Comparison of ENCODE assay signal across 29 cellular contexts in genomic region chr18:53544926-53545325, GRCh38.
"Had no signal": no experiment of that assay in that cellular context is flagged by ENCODE, and none has a peak within 500 bp of the region (broad histone marks: within the 10 kb centered on the region; RNA-seq: fewer than 3 reads in every experiment).

No MANE protein-coding gene starts in this region.

- H3K4me2 ChIP-seq: KMS-11 had no signal

- DNase-seq: activated CD4-positive, alpha-beta memory T cell treated with anti-CD3 and anti-CD28 coated beads for 36 hours; activated CD4-positive, alpha-beta T cell treated with anti-CD3 and anti-CD28 coated beads, Interleukin-2, amount 10 ng/mL, durations not matched to agents 7 days and 5 days; activated CD4-positive, CD25-positive, alpha-beta regulatory T cell; activated CD8-positive, alpha-beta memory T cell treated with anti-CD3 and anti-CD28 coated beads for 24 hours; activated gamma-delta T cell; activated naive CD4-positive, alpha-beta T cell treated with anti-CD3 and anti-CD28 coated beads, Interleukin-2, amount 10 ng/mL, durations not matched to agents 7 days and 5 days; activated T-cell treated with anti-CD3 and anti-CD28 coated beads, Interleukin-2, amount 50 U/mL, for 48 hours; amniotic stem cell; body of pancreas; central memory CD4-positive, alpha-beta T cell; MG63; MV-4-11; NCI-H1105 treated with DMSO at 0.1 percent for 48 hours; NCI-H1436 treated with DMSO at 0.1 percent for 48 hours; NCI-H187; NCI-H2081 treated with DMSO at 0.1 percent for 48 hours; NCI-H446; NCI-H524; NCI-H774; NK-92 treated with Interleukin-12 subunit alpha and Interleukin-12 subunit beta, amount 100 ng/mL, for 24 hours; PC-3; SHP77; T-cell; T-helper 2 cell; T1000 had no signal

- H3K9me3 ChIP-seq: ascending aorta, body of pancreas, MG63, SJSA1 had no signal

- H3K4me1 ChIP-seq: ascending aorta, body of pancreas, SJSA1 had no signal

- H3K36me3 Mint-ChIP-seq: activated CD4-positive, alpha-beta memory T cell treated with anti-CD3 and anti-CD28 coated beads for 36 hours; activated naive CD4-positive, alpha-beta T cell treated with anti-CD3 and anti-CD28 coated beads, Interleukin-2, amount 10 ng/mL, durations not matched to agents 7 days and 5 days; T-cell had no signal

- ATAC-seq: activated T-helper 17 cell treated with anti-CD3 and anti-CD28 coated beads, Interleukin-2, amount 50 U/mL, for 72 hours; body of pancreas; PC-3; T-cell had no signal

- H3K4me1 Mint-ChIP-seq: activated CD4-positive, alpha-beta T cell treated with anti-CD3 and anti-CD28 coated beads, Interleukin-2, amount 10 ng/mL, durations not matched to agents 7 days and 5 days; activated naive CD4-positive, alpha-beta T cell treated with anti-CD3 and anti-CD28 coated beads, Interleukin-2, amount 10 ng/mL, durations not matched to agents 7 days and 5 days; activated T-helper 17 cell treated with anti-CD3 and anti-CD28 coated beads, Interleukin-2, amount 50 U/mL, for 72 hours; T-cell had no signal

- H3K27me3 ChIP-seq: ascending aorta, body of pancreas, MG63, SJSA1 had no signal

- H3K9me3 Mint-ChIP-seq: activated CD4-positive, alpha-beta memory T cell treated with anti-CD3 and anti-CD28 coated beads for 36 hours; activated CD4-positive, alpha-beta T cell treated with anti-CD3 and anti-CD28 coated beads, Interleukin-2, amount 10 ng/mL, durations not matched to agents 7 days and 5 days; activated T-helper 17 cell treated with anti-CD3 and anti-CD28 coated beads, Interleukin-2, amount 50 U/mL, for 72 hours had no signal

- H3K36me3 ChIP-seq: ascending aorta, MG63, SJSA1 had no signal

- H3K4me3 Mint-ChIP-seq: activated CD4-positive, alpha-beta memory T cell treated with anti-CD3 and anti-CD28 coated beads for 36 hours; activated CD4-positive, alpha-beta T cell treated with anti-CD3 and anti-CD28 coated beads, Interleukin-2, amount 10 ng/mL, durations not matched to agents 7 days and 5 days; activated naive CD4-positive, alpha-beta T cell treated with anti-CD3 and anti-CD28 coated beads, Interleukin-2, amount 10 ng/mL, durations not matched to agents 7 days and 5 days; activated T-helper 17 cell treated with anti-CD3 and anti-CD28 coated beads, Interleukin-2, amount 50 U/mL, for 72 hours; T-cell had no signal

- H3K27me3 Mint-ChIP-seq: activated CD4-positive, alpha-beta memory T cell treated with anti-CD3 and anti-CD28 coated beads for 36 hours; activated CD4-positive, alpha-beta T cell treated with anti-CD3 and anti-CD28 coated beads, Interleukin-2, amount 10 ng/mL, durations not matched to agents 7 days and 5 days; activated naive CD4-positive, alpha-beta T cell treated with anti-CD3 and anti-CD28 coated beads, Interleukin-2, amount 10 ng/mL, durations not matched to agents 7 days and 5 days; activated T-helper 17 cell treated with anti-CD3 and anti-CD28 coated beads, Interleukin-2, amount 50 U/mL, for 72 hours; T-cell had no signal

- H3K9ac ChIP-seq: KMS-11 had no signal

- H3K4me3 ChIP-seq: ascending aorta, body of pancreas, MG63, SJSA1 had no signal

- H3K27ac ChIP-seq: ascending aorta, body of pancreas, KMS-11, SJSA1 had no signal
